Comparison of ENCODE assay signal across 8 cellular contexts in genomic region chr5:176388003-176388340, GRCh38. TPM values are rescaled to one million over a fixed set of nuclear protein-coding genes. Genes with fewer than 3 reads are reported as not detected.
DNase-seq lines count a peak whose midpoint lies in the region; TF ChIP-seq lines count a peak whose summit lies in the region.

No MANE protein-coding gene starts in this region.

- WGBS in sigmoid colon, 2 donors = 0 to 1% methylated on average over 16 of the region's 16 CpGs

- no peaks in the 10 kb centered on the region for H3K27me3 ChIP-seq in H7 (ENCODE audit: control insufficient read depth, insufficient read depth, low read length)
- H3K27me3 ChIP-seq in sigmoid colon = no peaks in the 10 kb centered on the region

- intact Hi-C loops in sigmoid colon (cut with DNase I) = loop anchor here (2.0 to 10.0 kb wide), 3 partner anchors 29 to 257 kb away; partner anchors contain the start of genes CLTB, RNF44 and TSPAN17

- H3K4me3 ChIP-seq in AG04449 (ENCODE audit: low read depth, low read length) (peak overlapping the region; percentile 95), H7 (ENCODE audit: insufficient read depth, low read depth, low read length) (peak overlapping the region; percentile 91), WI38 (ENCODE audit: low read depth, low read length) (peak overlapping the region; percentile 84), sigmoid colon (peak overlapping the region; percentile 57 to 65 (median 61))

- POLR2A ChIA-PET in AG04449 (lab: Yijun Ruan, JAX) = interaction anchor here (0.6 to 1.0 kb wide), 3 partner anchors 19 to 150 kb away, joined by 3 to 4 read pairs (median 4); partner anchors contain the start of gene RNF44

- H3K9me3 ChIP-seq in sigmoid colon = no peaks in the 10 kb centered on the region

- CTCF ChIA-PET in AG04449 (lab: Yijun Ruan, JAX) = interaction anchor here (1.1 to 2.2 kb wide), 2 partner anchors 20 to 28 kb away, joined by 4 to 7 read pairs; partner anchors contain the start of gene CLTB

- no peak for TF ChIP-seq EP300 in sigmoid colon (IDR thresholded peaks at IDR 0.05)

- no peak for TF ChIP-seq CTCF in AG04449 (IDR thresholded peaks at IDR 0.05; ENCODE audit: insufficient read depth, low read length, missing control alignments)
- no peak for TF ChIP-seq CTCF in WI38 (IDR thresholded peaks at IDR 0.05; ENCODE audit: low read depth, low read length)
- TF ChIP-seq CTCF in sigmoid colon (IDR thresholded peaks at IDR 0.05) = no peak

- peaks cover 0 to 30% (median 25%) of the 10 kb centered on the region in 4 donors for H3K4me1 ChIP-seq in sigmoid colon

- H3K27ac ChIP-seq in sigmoid colon = peak overlapping the region; percentile 88 to 94 (median 93)

- no peak for TF ChIP-seq POLR2A in sigmoid colon (IDR thresholded peaks at IDR 0.05)

- H3K36me3 ChIP-seq in H7 (replicated peaks; ENCODE audit: control insufficient read depth, insufficient read depth, low read length) (peaks cover 14% of the 10 kb centered on the region), sigmoid colon (peaks cover 10 to 63% (median 41%) of the 10 kb centered on the region in 4 donors)

- DNase-seq in AG04449 (ENCODE audit: low read depth, low spot score) (no peak), H7 (peak; percentile 75), glomerular visceral epithelial cell (ENCODE audit: extremely low spot score) (peak; percentile 37), sigmoid colon (no peak), H4 (ENCODE audit: low spot score) (no peak), NCI-H2107 treated with DMSO at 0.1 percent for 48 hours (lab: John Stamatoyannopoulos, UW; ENCODE audit: unreplicated experiment) (no peak), DMS153 treated with DMSO at 0.1 percent for 48 hours (lab: John Stamatoyannopoulos, UW; ENCODE audit: unreplicated experiment) (no peak)

RNA-seq across cellular contexts. Expression of gene NOP16, which starts 0.4 kb away (rescaled TPM):
- total RNA-seq in H7 (2014; rRNA removed; shearing (Covaris generic)) = 46.9 and 56.2 TPM in 2 replicates
- total RNA-seq in sigmoid colon = 10 to 100 TPM in 1 of 4 donors, 1 to 10 TPM in 3; 4.4 to 17.8 (median 9.6) TPM
- polyA plus RNA-seq in sigmoid colon = 10 to 100 TPM; 21.3 to 50.7 (median 22.2) TPM
- 30.9 and 47.2 TPM in 2 replicates for total RNA-seq in H4 (2014; rRNA removed; shearing (Covaris generic))

RNA-seq across cellular contexts. Expression of gene HIGD2A, which starts 0.6 kb away (rescaled TPM):
- total RNA-seq in H7 (2014; rRNA removed; shearing (Covaris generic)) = 232 and 237 TPM in 2 replicates
- 100 to 1,000 TPM; 201 to 249 (median 235) TPM for total RNA-seq in sigmoid colon
- 100 to 1,000 TPM; 207 to 457 (median 354) TPM for polyA plus RNA-seq in sigmoid colon
- 182 and 212 TPM in 2 replicates for total RNA-seq in H4 (2014; rRNA removed; shearing (Covaris generic))

RNA-seq across cellular contexts. Expression of gene ARL10, which starts 22.7 kb away (rescaled TPM):
- 3.3 and 6.7 TPM in 2 replicates for total RNA-seq in H7 (2014; rRNA removed; shearing (Covaris generic))
- total RNA-seq in sigmoid colon = 10 to 100 TPM in 2 of 4 donors, 1 to 10 TPM in 2; 5.6 to 16.9 (median 10.5) TPM
- 1 to 10 TPM in 1 of 3 donors, under 1 TPM in 2; 0.23 to 1.8 (median 0.60) TPM for polyA plus RNA-seq in sigmoid colon
- 0.02 TPM in 1 of 2 replicates, not detected in the other for total RNA-seq in H4 (2014; rRNA removed; shearing (Covaris generic))

RNA-seq across cellular contexts. Expression of gene KIAA1191, which starts 26.4 kb away (rescaled TPM):
- total RNA-seq in H7 (2014; rRNA removed; shearing (Covaris generic)) = 77.3 and 78.2 TPM in 2 replicates
- total RNA-seq in sigmoid colon = 100 to 1,000 TPM in 3 of 4 donors, 10 to 100 TPM in 1; 88.8 to 117 (median 108) TPM
- polyA plus RNA-seq in sigmoid colon = 100 to 1,000 TPM in 1 of 3 donors, 10 to 100 TPM in 2; 41.0 to 112 (median 62.5) TPM
- total RNA-seq in H4 (2014; rRNA removed; shearing (Covaris generic)) = 83.8 and 97.8 TPM in 2 replicates

RNA-seq across cellular contexts. Expression of gene CLTB, which starts 28.4 kb away (rescaled TPM):
- 50.5 and 67.2 TPM in 2 replicates for total RNA-seq in H7 (2014; rRNA removed; shearing (Covaris generic))
- 100 to 1,000 TPM; 129 to 163 (median 156) TPM for total RNA-seq in sigmoid colon
- 100 to 1,000 TPM; 274 to 403 (median 280) TPM for polyA plus RNA-seq in sigmoid colon
- total RNA-seq in H4 (2014; rRNA removed; shearing (Covaris generic)) = 80.4 and 81.9 TPM in 2 replicates

Comparison
In these comparisons a context has a peak if more than half of its experiments do, and no peak if none do; other contexts are left out.
1. DNase-seq: peak in H7 (single experiment) and glomerular visceral epithelial cell (single experiment); none in AG04449 (single experiment), sigmoid colon (single experiment), H4 (single experiment), NCI-H2107 treated with DMSO at 0.1 percent for 48 hours (single experiment) and DMS153 treated with DMSO at 0.1 percent for 48 hours (single experiment).
2. Peak in every context shown above with its lines, with median percentiles within 50 percentile points of each other: H3K4me3 ChIP-seq.